ENCODE assay signal across 8 cellular contexts in genomic region chr1:12166834-12167492, GRCh38. TPM values are rescaled to one million over a fixed set of nuclear protein-coding genes. Genes with fewer than 3 reads are reported as not detected.
DNase-seq lines count a peak whose midpoint lies in the region; ATAC-seq, FAIRE-seq and TF ChIP-seq lines count a peak whose summit lies in the region.

Gene TNFRSF1B (plus strand): TSS chr1:12166991. CDS start chr1:12167092, 101 bp downstream.

- peaks cover 6% of the 10 kb centered on the region for H3K9me3 Mint-ChIP-seq in activated naive CD4-positive, alpha-beta T cell treated with anti-CD3 and anti-CD28 coated beads, Interleukin-2, amount 50 U/mL, for 24 hours

- peaks cover 16% of the 10 kb centered on the region for H3K36me3 Mint-ChIP-seq in activated naive CD4-positive, alpha-beta T cell treated with anti-CD3 and anti-CD28 coated beads, Interleukin-2, amount 50 U/mL, for 24 hours

- H3K27ac Mint-ChIP-seq in activated naive CD4-positive, alpha-beta T cell treated with anti-CD3 and anti-CD28 coated beads, Interleukin-2, amount 50 U/mL, for 24 hours = peak within 1 kb of the TSS; percentile 97

- ATAC-seq in HG02642 (IDR thresholded peaks at IDR 0.05; ENCODE audit: poor library complexity, unreplicated experiment) = peak; percentile 49

- peak; percentile 74 for TF ChIP-seq POLR2A in GM12891 (IDR thresholded peaks at IDR 0.05; ENCODE audit: low read depth, low read length)

- H3K4me1 ChIP-seq in SJSA1 (replicated peaks) (peaks cover 15% of the 10 kb centered on the region), cardiac muscle cell (ENCODE audit: low read depth) (no peaks in the 10 kb centered on the region), rectal smooth muscle tissue (ENCODE audit: control insufficient read depth, insufficient read depth, low read length) (no peaks in the 10 kb centered on the region)

- H3K4me1 Mint-ChIP-seq in activated naive CD4-positive, alpha-beta T cell treated with anti-CD3 and anti-CD28 coated beads, Interleukin-2, amount 50 U/mL, for 24 hours = peaks cover 66% of the 10 kb centered on the region

- no peak for FAIRE-seq in GM12891 (lab: Jason Lieb, UNC)

- H3K36me3 ChIP-seq in SJSA1 (no peaks in the 10 kb centered on the region), cardiac muscle cell (no peaks in the 10 kb centered on the region), rectal smooth muscle tissue (ENCODE audit: control insufficient read depth, insufficient read depth, low read length) (no peaks in the 10 kb centered on the region)

- H3K9ac ChIP-seq in rectal smooth muscle tissue (ENCODE audit: low read length) = peak within 1 kb of the TSS; percentile 64

- no peak for TF ChIP-seq CTCF in cardiac muscle cell (IDR thresholded peaks at IDR 0.05; ENCODE audit: low read depth, low read length)

- H3K4me3 ChIP-seq in SJSA1 (peak within 1 kb of the TSS; percentile 56), cardiac muscle cell (peak within 1 kb of the TSS; percentile 17), rectal smooth muscle tissue (ENCODE audit: low read length) (peak within 1 kb of the TSS; percentile 69)

- no peaks in the 10 kb centered on the region for H3K27me3 Mint-ChIP-seq in activated naive CD4-positive, alpha-beta T cell treated with anti-CD3 and anti-CD28 coated beads, Interleukin-2, amount 50 U/mL, for 24 hours

- H3K4me3 Mint-ChIP-seq in activated naive CD4-positive, alpha-beta T cell treated with anti-CD3 and anti-CD28 coated beads, Interleukin-2, amount 50 U/mL, for 24 hours = peak within 1 kb of the TSS; percentile 99

- H3K27ac ChIP-seq in SJSA1 (no peak within 1 kb of the TSS), cardiac muscle cell (no peak within 1 kb of the TSS), rectal smooth muscle tissue (ENCODE audit: low read depth, low read length) (peak within 1 kb of the TSS; percentile 35)

- H3K9me3 ChIP-seq in SJSA1 (replicated peaks) = no peaks in the 10 kb centered on the region
- no peaks in the 10 kb centered on the region for H3K9me3 ChIP-seq in cardiac muscle cell (ENCODE audit: low read depth)

- DNase-seq in GM12891 (ENCODE audit: insufficient read length, low spot score) (peak; percentile 90), SJSA1 (ENCODE audit: low read depth in 1 of 2, low spot score in 2 of 2) (peak in 1 of 2 experiments; percentile 46), cardiac muscle cell (ENCODE audit: low read depth in 1 of 2, low spot score in 1 of 2) (peak; percentile 48 to 69), foreskin melanocyte (no peak), Kasumi-1 (lab: John Stamatoyannopoulos, UW) (no peak)

- peaks cover 14% of the 10 kb centered on the region for H3K27me3 ChIP-seq in SJSA1 (replicated peaks)
- peaks cover 37% of the 10 kb centered on the region for H3K27me3 ChIP-seq in cardiac muscle cell
- H3K27me3 ChIP-seq in rectal smooth muscle tissue (ENCODE audit: control insufficient read depth, insufficient read depth, low read length) = no peaks in the 10 kb centered on the region

TF ChIP-seq in GM12891, 5 proteins besides CTCF, POLR2A, EP300 and RAD21:
- TF ChIP-seq POLR2AphosphoS5 (IDR thresholded peaks at IDR 0.05; ENCODE audit: low read depth, low read length) (peak; percentile 78), POU2F2 (IDR thresholded peaks at IDR 0.05; ENCODE audit: low read depth, low read length) (no peak), PAX5 (IDR thresholded peaks at IDR 0.05; ENCODE audit: insufficient read depth, low read length, severe bottlenecking) (peak; percentile 22), TAF1 (IDR thresholded peaks at IDR 0.05; ENCODE audit: low read depth, low read length) (peak; percentile 93)

RNA-seq across cellular contexts. Expression of gene TNFRSF1B, which starts in this region (rescaled TPM):
- 27.3 TPM for polyA plus RNA-seq in GM12891 (2012; ENCODE audit: low read depth, missing spikeins)
- 0.13 and 1.4 TPM in 2 replicates for total RNA-seq in SJSA1 (2014; rRNA removed; shearing (Covaris generic))
- 0.27 TPM in 1 of 2 replicates, not detected in the other for total RNA-seq in cardiac muscle cell
- polyA plus RNA-seq in cardiac muscle cell = 0.12 TPM in 1 of 2 replicates, not detected in the other

Comparison
In these comparisons a context has a peak if more than half of its experiments do, and no peak if none do; other contexts are left out.
1. Peak in DNase-seq and H3K4me3 ChIP-seq in cardiac muscle cell; RNA of the gene not detected or under 1 TPM.
2. H3K4me3 ChIP-seq: peak in every context shown above with its lines; median percentile 69 in rectal smooth muscle tissue; 56 in SJSA1; 17 in cardiac muscle cell.